Comparison of ENCODE assay signal across 9 cellular contexts in the genomic region with DNA sequence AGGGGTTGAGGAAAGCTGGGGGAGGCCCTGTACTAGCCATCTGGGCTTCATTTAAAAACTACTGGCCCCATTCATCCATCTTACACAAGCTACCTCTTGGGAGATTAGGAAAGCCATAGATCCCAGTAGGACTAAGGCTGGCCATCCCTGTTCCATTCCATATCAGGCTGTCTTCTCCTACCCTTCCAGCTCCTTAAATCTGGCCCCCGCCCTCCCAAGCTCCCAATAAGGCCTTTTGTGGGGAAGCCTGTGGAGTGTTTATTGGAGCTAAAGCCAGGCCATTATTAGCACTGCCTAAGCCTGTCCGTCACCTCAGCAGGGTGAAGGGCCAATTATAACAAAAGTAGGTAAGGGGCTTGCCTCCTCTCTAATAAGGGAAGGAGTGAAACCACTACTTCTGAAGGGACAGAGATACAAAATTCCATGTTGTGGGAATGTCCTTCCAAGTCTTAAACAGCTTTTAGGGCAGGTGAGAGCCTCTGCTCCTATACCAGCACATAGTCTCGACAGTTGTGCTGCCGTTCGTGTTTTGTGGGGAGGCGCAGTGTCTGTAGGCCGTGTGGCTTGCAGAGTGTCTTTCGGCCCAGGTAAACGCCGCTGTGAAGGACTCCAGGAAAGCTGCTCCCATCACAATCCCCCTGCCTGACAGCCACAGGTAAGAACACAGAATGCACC. TPM values are rescaled to one million over a fixed set of nuclear protein-coding genes. Genes with fewer than 3 reads are reported as not detected.
DNase-seq lines count a peak whose midpoint lies in the region; ATAC-seq and TF ChIP-seq lines count a peak whose summit lies in the region.
"Had no signal": no experiment of that assay in that cellular context is flagged by ENCODE, and none has a peak within 500 bp of the region (broad histone marks: within the 10 kb centered on the region; RNA-seq: fewer than 3 reads in every experiment).

No MANE protein-coding gene starts in this region.

- intact Hi-C loops in esophagus muscularis mucosa (cut with DNase I) = no loop called here
- intact Hi-C loops in prostate gland (cut with DNase I) = no loop called here

- H4K20me1 ChIP-seq in DOHH2 (ENCODE audit: control insufficient read depth, insufficient read depth, low read depth, low read length) = peaks cover 15% of the 10 kb centered on the region

- H3K27ac ChIP-seq in DOHH2 (ENCODE audit: low read depth, low read length) (no peak overlapping the region), RWPE2 (ENCODE audit: poor library complexity, severe bottlenecking) (peak overlapping the region; percentile 87), esophagus muscularis mucosa (replicated peaks in 1 of 4) (peak overlapping the region; percentile 93 to 98 (median 96)), prostate gland (peak overlapping the region; percentile 97 to 98), Peyer's patch (peak overlapping the region in 2 of 4 donors; percentile 91 to 100)

- H3K4me1 ChIP-seq in DOHH2 (ENCODE audit: control insufficient read depth, low read length) = peaks cover 32% of the 10 kb centered on the region
- peaks cover 4% of the 10 kb centered on the region for H3K4me1 ChIP-seq in RWPE2 (ENCODE audit: insufficient read depth, poor library complexity, severe bottlenecking)
- peaks cover 31 to 68% (median 66%) of the 10 kb centered on the region in 4 donors for H3K4me1 ChIP-seq in esophagus muscularis mucosa
- H3K4me1 ChIP-seq in prostate gland (replicated peaks) = peaks cover 12% of the 10 kb centered on the region
- peaks cover 4 to 37% (median 19%) of the 10 kb centered on the region in 4 donors for H3K4me1 ChIP-seq in Peyer's patch

- H3K9me2 ChIP-seq in DOHH2 (replicated peaks; ENCODE audit: control insufficient read depth, low read length) = no peaks in the 10 kb centered on the region

- peaks cover 36% of the 10 kb centered on the region for H3F3A ChIP-seq in DOHH2 (ENCODE audit: control insufficient read depth, insufficient read depth)

- H3K4me2 ChIP-seq in DOHH2 (ENCODE audit: low read length) = peak overlapping the region; percentile 94

- H3K4me3 ChIP-seq in DOHH2 (ENCODE audit: low read length) (no peak overlapping the region), RWPE2 (ENCODE audit: severe bottlenecking) (no peak overlapping the region), esophagus muscularis mucosa (peak overlapping the region; percentile 66 to 98 (median 86)), prostate gland (no peak overlapping the region), Peyer's patch (peak overlapping the region in 1 of 4 donors; percentile 69)

- no peak for DNase-seq in RWPE2 (ENCODE audit: low spot score)
- no peak for DNase-seq in esophagus muscularis mucosa (ENCODE audit: extremely low spot score)
- no peak for DNase-seq in prostate gland (ENCODE audit: low spot score)
- DNase-seq in epidermal melanocyte (ENCODE audit: insufficient read length, low spot score) = no peak
- no peak for DNase-seq in SW 1271 (lab: John Stamatoyannopoulos, UW)
- no peak for DNase-seq in NCI-H187 (lab: John Stamatoyannopoulos, UW)
- no peak for DNase-seq in Peyer's patch
- DNase-seq: NCI-H524 treated with DMSO at 0.1 percent for 48 hours had no signal

- H3K27me3 ChIP-seq in DOHH2 (ENCODE audit: control insufficient read depth, low read length) (no peaks in the 10 kb centered on the region), RWPE2 (ENCODE audit: insufficient read depth, poor library complexity, severe bottlenecking) (no peaks in the 10 kb centered on the region), esophagus muscularis mucosa (no peaks in the 10 kb centered on the region), prostate gland (replicated peaks; ENCODE audit: insufficient read depth) (no peaks in the 10 kb centered on the region), Peyer's patch (no peaks in the 10 kb centered on the region)

- 60% methylated on average over 10 of the region's 10 CpGs for WGBS in esophagus muscularis mucosa
- 58% methylated on average over 10 of the region's 10 CpGs for WGBS in prostate gland

- H3K36me3 ChIP-seq in DOHH2 (ENCODE audit: control insufficient read depth, low read length) (peaks cover 80% of the 10 kb centered on the region), RWPE2 (ENCODE audit: low read depth) (peaks cover 80% of the 10 kb centered on the region), esophagus muscularis mucosa (peaks cover 47 to 76% (median 74%) of the 10 kb centered on the region in 4 donors), prostate gland (peaks cover 10 to 19% of the 10 kb centered on the region in 2 donors), Peyer's patch (peaks cover 0 to 74% (median 0%) of the 10 kb centered on the region in 3 donors)

- H3K9me3 ChIP-seq in DOHH2 (ENCODE audit: control insufficient read depth, insufficient read depth, low read length) = no peaks in the 10 kb centered on the region
- H3K9me3 ChIP-seq in RWPE2 (ENCODE audit: severe bottlenecking) = no peaks in the 10 kb centered on the region
- no peaks in the 10 kb centered on the region for H3K9me3 ChIP-seq in esophagus muscularis mucosa
- H3K9me3 ChIP-seq in prostate gland = no peaks in the 10 kb centered on the region
- no peaks in the 10 kb centered on the region for H3K9me3 ChIP-seq in Peyer's patch

- peaks cover 45% of the 10 kb centered on the region for H3K79me2 ChIP-seq in DOHH2 (ENCODE audit: control insufficient read depth, low read length)

- TF ChIP-seq CTCF in DOHH2 (IDR thresholded peaks at IDR 0.05; ENCODE audit: low read depth, low read length, poor library complexity, severe bottlenecking) (no peak), RWPE2 (IDR thresholded peaks at IDR 0.05; ENCODE audit: poor library complexity, severe bottlenecking) (no peak), esophagus muscularis mucosa (IDR thresholded peaks at IDR 0.05) (no peak), prostate gland (IDR thresholded peaks at IDR 0.05) (no peak), Peyer's patch (IDR thresholded peaks at IDR 0.05) (no peak)

- TF ChIP-seq EP300 in esophagus muscularis mucosa (IDR thresholded peaks at IDR 0.05) = no peak

- ATAC-seq in RWPE2 (ENCODE audit: low read depth) = no peak

- TF ChIP-seq POLR2A in esophagus muscularis mucosa (IDR thresholded peaks at IDR 0.05; ENCODE audit: low read depth) = no peak
- TF ChIP-seq POLR2A in prostate gland (IDR thresholded peaks at IDR 0.05) = no peak
- no peak for TF ChIP-seq POLR2A in Peyer's patch (IDR thresholded peaks at IDR 0.05)

RNA-seq across cellular contexts. Expression of gene MYL6, which starts 3.7 kb away (rescaled TPM):
- 1,000 to 10,000 TPM; 5,145 to 8,531 (median 5,986) TPM for total RNA-seq in esophagus muscularis mucosa
- 1,000 to 10,000 TPM; 1,587 to 1,792 TPM for total RNA-seq in prostate gland
- 1,000 to 10,000 TPM; 1,247 to 1,872 (median 1,541) TPM for total RNA-seq in Peyer's patch

RNA-seq across cellular contexts. Expression of gene MYL6B, which starts 9.4 kb away (rescaled TPM):
- 10 to 100 TPM; 28.5 to 39.4 (median 33.6) TPM for total RNA-seq in esophagus muscularis mucosa
- 100 to 1,000 TPM in 1 of 2 donors, 10 to 100 TPM in 1; 66.4 to 203 TPM for total RNA-seq in prostate gland
- 10 to 100 TPM; 16.0 to 46.2 (median 21.3) TPM for total RNA-seq in Peyer's patch

RNA-seq across cellular contexts. Expression of gene SMARCC2, which starts 27.5 kb away (rescaled TPM):
- 100 to 1,000 TPM in 2 of 4 donors, 10 to 100 TPM in 2; 62.1 to 111 (median 94.3) TPM for total RNA-seq in esophagus muscularis mucosa
- 100 to 1,000 TPM in 1 of 2 donors, 10 to 100 TPM in 1; 60.4 to 101 TPM for total RNA-seq in prostate gland
- total RNA-seq in Peyer's patch = 100 to 1,000 TPM in 3 of 4 donors, 10 to 100 TPM in 1; 85.6 to 299 (median 139) TPM

RNA-seq across cellular contexts. Expression of gene ESYT1, which starts 33.7 kb away (rescaled TPM):
- total RNA-seq in esophagus muscularis mucosa = 100 to 1,000 TPM; 151 to 245 (median 214) TPM
- total RNA-seq in prostate gland = 100 to 1,000 TPM in 1 of 2 donors, 10 to 100 TPM in 1; 66.8 to 167 TPM
- total RNA-seq in Peyer's patch = 10 to 100 TPM; 36.3 to 62.7 (median 53.2) TPM

RNA-seq across cellular contexts. Expression of gene ZC3H10, which starts 43.7 kb away (rescaled TPM):
- total RNA-seq in esophagus muscularis mucosa = 1 to 10 TPM; 5.0 to 7.9 (median 6.6) TPM
- total RNA-seq in prostate gland = 1 to 10 TPM; 4.6 to 9.1 TPM
- 1 to 10 TPM; 2.0 to 5.5 (median 3.8) TPM for total RNA-seq in Peyer's patch

Comparison
In these comparisons a context has a peak if more than half of its experiments do, and no peak if none do; other contexts are left out.
1. H3K4me3 ChIP-seq: peak in esophagus muscularis mucosa (4 of 4); none in DOHH2 (single experiment), RWPE2 (single experiment) and prostate gland (0 of 2).